1 cellular context compared by ENCODE assay signal in genomic region chr16:75478480-75479345, GRCh38.
TF ChIP-seq lines count a peak whose summit lies in the region.

No MANE protein-coding gene starts in this region.

TF ChIP-seq in GM23338, 12 proteins besides CTCF, POLR2A, EP300 and RAD21:
- TF ChIP-seq ZNF462 (CRISPR knock-in tag; IDR thresholded peaks at IDR 0.05): no peak
- no peak for TF ChIP-seq ZNF331 (CRISPR knock-in tag; IDR thresholded peaks at IDR 0.05; ENCODE audit: low read depth)
- TF ChIP-seq NANOG (IDR thresholded peaks at IDR 0.05; ENCODE audit: borderline replicate concordance): no peak
- no peak for TF ChIP-seq JUNB (IDR thresholded peaks at IDR 0.05; ENCODE audit: unreplicated experiment)
- no peak for TF ChIP-seq ZNF114 (CRISPR knock-in tag; IDR thresholded peaks at IDR 0.05)
- TF ChIP-seq EZH2 (IDR thresholded peaks at IDR 0.05; ENCODE audit: low read depth, unreplicated experiment): no peak
- no peak for TF ChIP-seq ETS1 (IDR thresholded peaks at IDR 0.05)
- no peak for TF ChIP-seq CREB1 (CRISPR knock-in tag; IDR thresholded peaks at IDR 0.05; ENCODE audit: low read depth)
- TF ChIP-seq POLR2AphosphoS5 (IDR thresholded peaks at IDR 0.05; ENCODE audit: low read depth): no peak
- no peak for TF ChIP-seq EZH2phosphoT487 (IDR thresholded peaks at IDR 0.05; ENCODE audit: unreplicated experiment)
- TF ChIP-seq REST (IDR thresholded peaks at IDR 0.05; ENCODE audit: unreplicated experiment): no peak
- no peak for TF ChIP-seq STAT1 (IDR thresholded peaks at IDR 0.05; ENCODE audit: unreplicated experiment)
